Comparison of ENCODE assay signal across 16 cellular contexts in genomic region chr14:96194657-96195431, GRCh38. TPM values are rescaled to one million over a fixed set of nuclear protein-coding genes. Genes with fewer than 3 reads are reported as not detected.
DNase-seq lines count a peak whose midpoint lies in the region; ATAC-seq and TF ChIP-seq lines count a peak whose summit lies in the region.
"Had no signal": no experiment of that assay in that cellular context is flagged by ENCODE, and none has a peak within 500 bp of the region (broad histone marks: within the 10 kb centered on the region; RNA-seq: fewer than 3 reads in every experiment).

No MANE protein-coding gene starts in this region.

- ATAC-seq in GM18511 (IDR thresholded peaks at IDR 0.05; ENCODE audit: unreplicated experiment) (peak; percentile 70), sciatic nerve (peak; percentile 90)
- ATAC-seq: activated CD8-positive, alpha-beta T cell treated with anti-CD3 and anti-CD28 coated beads, Interleukin-2, amount 10 ng/mL, durations not matched to agents 7 days and 5 days had no signal

- intact Hi-C loops in sciatic nerve (cut with DNase I), result no loop called here

- no peaks in the 10 kb centered on the region for H3K36me3 Mint-ChIP-seq in HFFc6 (ENCODE audit: low read depth)

- H3K27me3 Mint-ChIP-seq in HFFc6 (ENCODE audit: insufficient read depth), result peaks cover 13% of the 10 kb centered on the region

- peak; percentile 29 for DNase-seq in NCI-H2107 treated with DMSO at 0.1 percent for 48 hours (lab: John Stamatoyannopoulos, UW; ENCODE audit: unreplicated experiment)
- peak; percentile 29 for DNase-seq in fibroblast of mammary gland (ENCODE audit: low read depth)
- DNase-seq in sciatic nerve (ENCODE audit: low spot score), result no peak
- DNase-seq in HFFc6, result no peak
- DNase-seq in kidney glomerular epithelial cell (lab: John Stamatoyannopoulos, UW), result no peak
- no peak for DNase-seq in activated CD4-positive, alpha-beta T cell treated with anti-CD3 and anti-CD28 coated beads for 1 hour
- no peak for DNase-seq in activated effector memory CD4-positive, alpha-beta T cell treated with Interleukin-2 at 50 U/mL for 16 hours
- DNase-seq: activated CD8-positive, alpha-beta T cell treated with anti-CD3 and anti-CD28 coated beads, Interleukin-2, amount 10 ng/mL, durations not matched to agents 7 days and 5 days; effector CD8-positive, alpha-beta T cell; Kasumi-1; NCI-H1436 treated with DMSO at 0.1 percent for 48 hours; NCI-H226; stimulated activated CD4-positive, alpha-beta T cell treated with anti-CD3 and anti-CD28 coated beads, Interleukin-4, amount 100 ng/mL, for 1 hour; T-helper 1 cell had no signal

- TF ChIP-seq CTCF in fibroblast of mammary gland (conservative IDR thresholded peaks at IDR 0.05; ENCODE audit: control insufficient read depth, insufficient read depth, low read depth, low read length), result no peak
- no peak for TF ChIP-seq CTCF in HFFc6 (IDR thresholded peaks at IDR 0.05)

- H3K4me3 Mint-ChIP-seq in HFFc6, result no peak overlapping the region
- H3K4me3 Mint-ChIP-seq: activated CD8-positive, alpha-beta T cell treated with anti-CD3 and anti-CD28 coated beads, Interleukin-2, amount 10 ng/mL, durations not matched to agents 7 days and 5 days had no signal

- H3K4me3 ChIP-seq in fibroblast of mammary gland (ENCODE audit: control insufficient read depth, low read depth, low read length), result no peak overlapping the region
- H3K4me3 ChIP-seq: skin epidermis had no signal

- H3K9me3 Mint-ChIP-seq in HFFc6, result no peaks in the 10 kb centered on the region

- peaks cover 11% of the 10 kb centered on the region; the same call in 1 of the 2 replicates for H3K4me1 Mint-ChIP-seq in HFFc6 (ENCODE audit: low read depth)

- no peak overlapping the region for H3K27ac Mint-ChIP-seq in HFFc6
- H3K27ac Mint-ChIP-seq: activated CD8-positive, alpha-beta T cell treated with anti-CD3 and anti-CD28 coated beads, Interleukin-2, amount 10 ng/mL, durations not matched to agents 7 days and 5 days had no signal

RNA-seq across cellular contexts. Expression of gene BDKRB2, which starts 9.8 kb away (rescaled TPM):
- 50.4 TPM for total RNA-seq in sciatic nerve
- 10 to 100 TPM in 1 of 6 experiments, 1 to 10 TPM in 5; 5.8 to 11.2 (median 9.1) TPM for total RNA-seq in HFFc6 (2021; fragmentation: NEBNext Ultra II Directional; extraction: Animal tissue kit (Norgen Biotek cat#: 25700))
- total RNA-seq: activated CD8-positive, alpha-beta T cell treated with anti-CD3 and anti-CD28 coated beads, Interleukin-2, amount 10 ng/mL, durations not matched to agents 7 days and 5 days had no signal

Comparison
In these comparisons a context has a peak if more than half of its experiments do, and no peak if none do; other contexts are left out.
1. DNase-seq: peak in NCI-H2107 treated with DMSO at 0.1 percent for 48 hours (single experiment) and fibroblast of mammary gland (single experiment); none in sciatic nerve (single experiment), HFFc6 (single experiment), kidney glomerular epithelial cell (single experiment), activated CD4-positive, alpha-beta T cell treated with anti-CD3 and anti-CD28 coated beads for 1 hour (single experiment) and activated effector memory CD4-positive, alpha-beta T cell treated with Interleukin-2 at 50 U/mL for 16 hours (single experiment).